Comparison of ENCODE assay signal across 1 cellular context in the genomic region with DNA sequence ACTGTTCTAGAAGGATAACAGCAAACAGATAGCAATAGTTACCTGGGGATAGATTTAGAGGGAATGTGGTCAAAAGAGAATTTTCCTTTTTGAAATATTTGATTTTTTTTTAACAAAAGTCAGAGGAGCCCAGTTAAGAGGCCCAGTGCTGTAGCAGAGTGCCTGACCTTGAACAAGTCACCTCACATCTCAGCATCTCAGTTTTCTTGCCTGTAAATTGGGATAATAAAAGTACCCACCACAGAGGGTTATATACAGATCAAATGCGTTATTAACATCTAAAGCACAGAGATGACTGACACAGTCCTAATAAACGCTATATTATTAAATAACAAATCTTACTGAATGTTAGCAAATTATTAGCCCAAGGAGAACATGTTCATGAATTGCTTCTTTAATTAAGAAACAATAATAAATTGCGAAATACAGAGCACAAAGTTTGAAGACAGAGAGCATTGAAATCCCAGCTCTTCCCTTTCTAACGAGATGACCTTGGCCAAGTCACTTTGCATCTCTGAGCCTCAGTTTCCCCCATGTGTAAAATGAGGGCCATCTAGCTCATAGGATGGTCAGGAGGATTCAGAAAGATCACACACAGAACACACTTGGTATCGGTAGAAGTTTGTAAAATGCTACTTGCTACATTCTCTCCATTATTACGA.
A peak's percentile ranks its signal among the peaks of the same experiment; 100 is the strongest.
TF ChIP-seq lines count a peak whose summit lies in the region.

No MANE protein-coding gene starts in this region.

TF ChIP-seq in HepG2, 621 proteins besides CTCF, POLR2A, EP300 and RAD21:
- peak; percentile 59; the same call in 1 of the 2 replicates for TF ChIP-seq CEBPB (IDR thresholded peaks at IDR 0.05; ENCODE audit: borderline replicate concordance, low read depth, low read length)
- peak; percentile 54 for TF ChIP-seq ZNF629 (CRISPR knock-in tag; conservative IDR thresholded peaks at IDR 0.05)
- no peak for TF ChIP-seq ARHGAP35 (CRISPR knock-in tag; IDR thresholded peaks at IDR 0.05; ENCODE audit: borderline replicate concordance)
